Comparison of ENCODE assay signal across 8 cellular contexts in the genomic region with DNA sequence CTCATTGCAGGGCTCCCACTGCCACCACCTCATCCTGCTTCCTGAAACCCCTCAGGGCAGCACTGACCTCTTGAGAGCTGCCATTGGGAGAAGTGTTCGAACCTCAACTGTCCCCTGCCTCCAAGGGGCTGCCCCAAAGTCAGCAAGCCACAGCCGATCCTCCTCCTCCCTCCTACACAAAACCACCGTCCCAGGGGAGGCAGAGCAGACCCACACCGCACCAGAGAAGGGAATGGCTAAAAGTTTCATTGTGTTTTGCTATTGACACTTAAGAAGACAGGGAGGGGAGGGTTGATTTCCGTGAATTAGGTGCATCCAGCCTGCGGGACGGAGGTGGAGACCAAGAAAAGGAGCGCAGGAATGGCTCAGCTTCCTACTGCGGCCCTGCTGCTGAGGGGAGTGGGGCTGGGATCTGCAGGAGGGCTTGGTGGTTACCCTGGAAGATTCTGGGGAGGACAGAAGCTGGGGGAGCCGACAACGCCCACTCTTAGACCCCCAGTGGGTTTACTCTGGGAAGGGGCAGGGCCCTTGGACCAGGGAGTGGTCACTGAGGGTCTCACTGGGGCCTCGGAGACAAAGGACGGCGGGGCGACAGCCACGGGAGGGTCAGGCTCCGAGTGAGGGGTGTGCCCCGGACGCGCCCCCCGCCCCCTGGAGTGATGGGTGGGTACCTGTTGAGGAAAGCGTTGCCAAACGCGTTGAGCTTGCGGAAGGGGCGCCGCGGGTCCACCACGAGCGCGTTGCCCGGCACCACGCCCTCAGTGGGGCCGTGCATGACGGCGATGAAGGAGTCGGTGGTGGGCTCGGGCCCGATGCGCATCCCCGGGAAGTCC. TPM values are rescaled to one million over a fixed set of nuclear protein-coding genes. Genes with fewer than 3 reads are reported as not detected.
A peak's percentile ranks its signal among the peaks of the same experiment; 100 is the strongest.
DNase-seq lines count a peak whose midpoint lies in the region; ATAC-seq and TF ChIP-seq lines count a peak whose summit lies in the region.

No MANE protein-coding gene starts in this region.

- peak overlapping the region; percentile 36 to 95 for H3K4ac ChIP-seq in mesenchymal stem cell (ENCODE audit: low read depth in 1 of 2, low read length in 2 of 2)

- H3K79me1 ChIP-seq in mesenchymal stem cell (replicated peaks; ENCODE audit: low read length, poor library complexity, severe bottlenecking), result peaks cover 3% of the 10 kb centered on the region

- peak overlapping the region; percentile 89 for H4K91ac ChIP-seq in mesenchymal stem cell (ENCODE audit: low read length)

- H3K4me1 ChIP-seq in breast epithelium (peaks cover 19% of the 10 kb centered on the region in 2 donors), mesenchymal stem cell (ENCODE audit: control insufficient read depth, insufficient read depth, low read depth, low read length) (peaks cover 37% of the 10 kb centered on the region), upper lobe of right lung (peaks cover 57% of the 10 kb centered on the region)

- no peak for TF ChIP-seq POLR2A in breast epithelium (IDR thresholded peaks at IDR 0.05)

- 1% methylated on average over 38 of the region's 41 CpGs for WGBS in mesenchymal stem cell

- peak overlapping the region; percentile 45 for H4K8ac ChIP-seq in mesenchymal stem cell (ENCODE audit: low read length)

- no peak for DNase-seq in activated CD4-positive, CD25-positive, alpha-beta regulatory T cell (lab: John Stamatoyannopoulos, UW)
- DNase-seq in breast epithelium (ENCODE audit: low spot score in 2 of 2), result no peak
- no peak for DNase-seq in mesenchymal stem cell
- DNase-seq in upper lobe of right lung, result no peak
- DNase-seq in mesenteric fat pad (ENCODE audit: low spot score), result no peak

- peak overlapping the region; percentile 9 to 88 for H3K18ac ChIP-seq in mesenchymal stem cell (ENCODE audit: low read depth in 1 of 2, low read length in 2 of 2)

- ATAC-seq in activated CD4-positive, CD25-positive, alpha-beta regulatory T cell treated with anti-CD3 and anti-CD28 coated beads, Interleukin-2, amount 50 U/mL, for 24 hours, result peak; percentile 1 to 4
- ATAC-seq in upper lobe of right lung, result no peak
- no peak for ATAC-seq in GM21360 (IDR thresholded peaks at IDR 0.05; ENCODE audit: unreplicated experiment)

- H2BK15ac ChIP-seq in mesenchymal stem cell (ENCODE audit: low read depth, poor library complexity, severe bottlenecking), result no peak overlapping the region

- intact Hi-C loops in breast epithelium (cut with DNase I; ENCODE audit: low total_unique reads), result loop anchor here (1.0 kb wide), 1 partner anchor 33 kb away; a partner anchor contains a TSS
- intact Hi-C loops in upper lobe of right lung (cut with DNase I), result no loop called here

- H3K36me3 ChIP-seq in KOPT-K1 (ENCODE audit: insufficient read depth, low read length), result peaks cover 35% of the 10 kb centered on the region
- H3K36me3 ChIP-seq in breast epithelium, result no peaks in the 10 kb centered on the region
- peaks cover 19 to 22% of the 10 kb centered on the region in 2 experiments for H3K36me3 ChIP-seq in mesenchymal stem cell (ENCODE audit: control insufficient read depth in 1 of 2, insufficient read depth in 2 of 2, low read depth in 1 of 2, low read length in 2 of 2)
- H3K36me3 ChIP-seq in upper lobe of right lung, result peaks cover 23% of the 10 kb centered on the region

- peak overlapping the region in 1 of 2 experiments; percentile 96 for H3K23ac ChIP-seq in mesenchymal stem cell (ENCODE audit: low read length in 2 of 2)

- TF ChIP-seq CTCF in breast epithelium (IDR thresholded peaks at IDR 0.05) (no peak), upper lobe of right lung (IDR thresholded peaks at IDR 0.05) (no peak)

- peak overlapping the region; percentile 85 for H3K4me2 ChIP-seq in mesenchymal stem cell (ENCODE audit: low read length, poor library complexity, severe bottlenecking)

- H3K27me3 ChIP-seq in breast epithelium (no peaks in the 10 kb centered on the region), mesenchymal stem cell (ENCODE audit: control insufficient read depth in 1 of 2, insufficient read depth in 1 of 2, low read length in 2 of 2) (no peaks in the 10 kb centered on the region), upper lobe of right lung (no peaks in the 10 kb centered on the region)

- peak overlapping the region; percentile 61 to 93 (median 79) for H3K4me3 ChIP-seq in breast epithelium
- H3K4me3 ChIP-seq in mesenchymal stem cell (ENCODE audit: insufficient read depth in 1 of 2, low read depth in 1 of 2, low read length in 2 of 2), result peak overlapping the region; percentile 80 to 100
- H3K4me3 ChIP-seq in upper lobe of right lung, result peak overlapping the region; percentile 99

- peak overlapping the region in 1 of 2 experiments; percentile 99 for H3K14ac ChIP-seq in mesenchymal stem cell (ENCODE audit: low read length in 2 of 2)

- H2AK5ac ChIP-seq in mesenchymal stem cell (ENCODE audit: low read length, severe bottlenecking), result no peak overlapping the region

- H2BK5ac ChIP-seq in mesenchymal stem cell (ENCODE audit: low read depth, low read length, poor library complexity, severe bottlenecking), result no peak overlapping the region

- H2AFZ ChIP-seq in mesenchymal stem cell (ENCODE audit: low read depth, low read length), result no peak overlapping the region

- H2BK12ac ChIP-seq in mesenchymal stem cell (ENCODE audit: low read length in 2 of 2), result peak overlapping the region; percentile 31 to 95

- H2BK120ac ChIP-seq in mesenchymal stem cell (ENCODE audit: low read depth, low read length), result no peak overlapping the region

- H3K27ac ChIP-seq in KOPT-K1 (ENCODE audit: low read depth, low read length, poor library complexity, severe bottlenecking) (peak overlapping the region; percentile 95), breast epithelium (peak overlapping the region; percentile 96 to 99), mesenchymal stem cell (ENCODE audit: low read length, poor library complexity, severe bottlenecking) (peak overlapping the region; percentile 71), upper lobe of right lung (peak overlapping the region; percentile 88)

- H3K9me3 ChIP-seq in KOPT-K1 (ENCODE audit: insufficient read depth, low read length, poor library complexity, severe bottlenecking) (no peaks in the 10 kb centered on the region), breast epithelium (no peaks in the 10 kb centered on the region), mesenchymal stem cell (ENCODE audit: control insufficient read depth, low read length) (no peaks in the 10 kb centered on the region), upper lobe of right lung (no peaks in the 10 kb centered on the region)

- peak overlapping the region; percentile 92 for H3K9ac ChIP-seq in mesenchymal stem cell (ENCODE audit: low read length)

RNA-seq across cellular contexts. Expression of a gene that starts 0.8 kb away (rescaled TPM):
- total RNA-seq in breast epithelium, result 10 to 100 TPM; 26.9 to 45.4 (median 31.2) TPM
- 57.6 TPM for polyA plus RNA-seq in mesenchymal stem cell (2013, experiment 1 of 2)
- polyA plus RNA-seq in mesenchymal stem cell (2013, experiment 2 of 2), result 57.2 TPM
- 94.6 TPM for total RNA-seq in upper lobe of right lung
- 95.0 TPM for total RNA-seq in mesenteric fat pad

RNA-seq across cellular contexts. Expression of a gene that starts 33.2 kb away (rescaled TPM):
- 10 to 100 TPM in 1 of 3 donors, 1 to 10 TPM in 1, not detected in 1; 5.9 to 14.9 TPM for total RNA-seq in breast epithelium
- 0.26 TPM for polyA plus RNA-seq in mesenchymal stem cell (2013, experiment 1 of 2)
- 0.21 TPM for polyA plus RNA-seq in mesenchymal stem cell (2013, experiment 2 of 2)
- total RNA-seq in upper lobe of right lung, result 20.9 TPM
- 0.55 TPM for total RNA-seq in mesenteric fat pad

RNA-seq across cellular contexts. Expression of a gene that starts 39.4 kb away (rescaled TPM):
- total RNA-seq in breast epithelium (10 to 100 TPM; 20.0 to 22.1 (median 21.2) TPM), upper lobe of right lung (23.2 TPM), mesenteric fat pad (22.2 TPM)
- 6.2 TPM for polyA plus RNA-seq in mesenchymal stem cell (2013, experiment 1 of 2)
- 6.0 TPM for polyA plus RNA-seq in mesenchymal stem cell (2013, experiment 2 of 2)

RNA-seq across cellular contexts. Expression of a gene that starts 46.9 kb away (rescaled TPM):
- total RNA-seq in breast epithelium, result 10 to 100 TPM; 12.8 to 14.0 (median 13.8) TPM
- polyA plus RNA-seq in mesenchymal stem cell (2013, experiment 1 of 2), result 16.6 TPM
- 15.1 TPM for polyA plus RNA-seq in mesenchymal stem cell (2013, experiment 2 of 2)
- 29.4 TPM for total RNA-seq in upper lobe of right lung
- total RNA-seq in mesenteric fat pad, result 28.3 TPM

RNA-seq across cellular contexts. Expression of a gene that starts 58.1 kb away (rescaled TPM):
- not detected for total RNA-seq in breast epithelium
- not detected for polyA plus RNA-seq in mesenchymal stem cell (2013, experiment 1 of 2)
- not detected for polyA plus RNA-seq in mesenchymal stem cell (2013, experiment 2 of 2)
- total RNA-seq in upper lobe of right lung, result not detected
- not detected for total RNA-seq in mesenteric fat pad

Comparison
In these comparisons a context has a peak if more than half of its experiments do, and no peak if none do; other contexts are left out.
1. ATAC-seq: peak in activated CD4-positive, CD25-positive, alpha-beta regulatory T cell treated with anti-CD3 and anti-CD28 coated beads, Interleukin-2, amount 50 U/mL, for 24 hours (2 of 2); none in upper lobe of right lung (single experiment) and GM21360 (single experiment).
2. Peak in every context shown above with its lines, with median percentiles within 50 percentile points of each other: H3K27ac ChIP-seq and H3K4me3 ChIP-seq.